ENCODE assay signal across 1 cellular context in the genomic region with DNA sequence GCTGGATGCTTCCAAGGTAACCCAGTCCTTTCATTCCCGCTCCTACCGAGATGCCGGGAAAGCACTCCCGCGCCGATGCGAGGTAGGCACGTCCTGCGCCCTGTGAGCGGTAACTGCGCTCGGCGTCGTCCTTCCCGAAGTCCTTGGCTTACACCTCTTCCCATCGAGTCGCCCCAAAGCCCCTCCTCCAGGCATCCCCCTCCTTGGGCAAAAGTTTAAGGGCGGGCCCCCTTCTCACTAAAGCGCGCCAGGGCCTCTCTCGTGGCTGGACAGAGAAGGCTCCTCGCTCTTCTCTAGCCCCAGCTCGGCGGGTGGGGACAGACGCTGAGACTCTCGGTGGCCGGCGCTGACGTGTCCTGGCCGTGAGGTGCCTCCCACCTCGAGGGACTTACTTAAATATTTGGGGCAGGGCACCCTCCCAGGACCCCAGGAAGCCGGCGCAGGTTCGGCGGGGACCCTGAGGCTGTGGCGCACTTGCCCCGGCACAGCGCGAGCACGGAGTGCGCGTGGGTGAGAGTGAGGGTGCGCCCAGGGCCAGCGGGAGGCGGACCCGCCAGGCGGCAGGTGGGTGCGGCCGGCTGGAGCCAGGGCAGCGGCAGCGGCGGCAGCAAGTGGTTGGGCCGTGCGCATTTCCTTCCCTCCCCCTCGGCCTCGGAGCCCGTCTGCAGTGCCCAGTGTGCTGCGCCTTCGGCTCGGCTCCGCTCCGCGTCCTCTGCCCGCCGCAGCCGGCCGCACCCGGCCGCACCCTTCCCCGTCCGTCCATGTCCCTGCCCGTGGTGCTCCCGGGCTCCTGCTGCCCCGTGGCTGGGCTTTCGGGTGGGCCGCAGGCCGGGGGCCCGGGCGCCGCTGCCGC.
TF ChIP-seq lines count a peak whose summit lies in the region.

A gene with protein sequence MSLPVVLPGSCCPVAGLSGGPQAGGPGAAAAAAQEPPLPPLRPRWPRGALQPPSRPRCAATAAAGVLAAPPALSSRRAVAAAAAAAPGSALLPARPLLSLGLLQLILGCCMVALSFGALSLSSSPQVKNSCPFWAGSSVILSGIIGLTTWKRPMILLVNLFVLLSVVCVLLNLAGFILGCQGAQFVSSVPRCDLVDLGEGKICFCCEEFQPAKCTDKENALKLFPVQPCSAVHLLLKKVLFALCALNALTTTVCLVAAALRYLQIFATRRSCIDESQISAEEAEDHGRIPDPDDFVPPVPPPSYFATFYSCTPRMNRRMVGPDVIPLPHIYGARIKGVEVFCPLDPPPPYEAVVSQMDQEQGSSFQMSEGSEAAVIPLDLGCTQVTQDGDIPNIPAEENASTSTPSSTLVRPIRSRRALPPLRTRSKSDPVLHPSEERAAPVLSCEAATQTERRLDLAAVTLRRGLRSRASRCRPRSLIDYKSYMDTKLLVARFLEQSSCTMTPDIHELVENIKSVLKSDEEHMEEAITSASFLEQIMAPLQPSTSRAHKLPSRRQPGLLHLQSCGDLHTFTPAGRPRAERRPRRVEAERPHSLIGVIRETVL (plus strand): TSS at position 667 of the 853 bp plus-strand sequence. CDS start 95 bp downstream, at position 762.

TF ChIP-seq in WTC11, 78 proteins besides CTCF, POLR2A, EP300 and RAD21 (continued from another document and continues in another):
- TF ChIP-seq, protein P1, sequence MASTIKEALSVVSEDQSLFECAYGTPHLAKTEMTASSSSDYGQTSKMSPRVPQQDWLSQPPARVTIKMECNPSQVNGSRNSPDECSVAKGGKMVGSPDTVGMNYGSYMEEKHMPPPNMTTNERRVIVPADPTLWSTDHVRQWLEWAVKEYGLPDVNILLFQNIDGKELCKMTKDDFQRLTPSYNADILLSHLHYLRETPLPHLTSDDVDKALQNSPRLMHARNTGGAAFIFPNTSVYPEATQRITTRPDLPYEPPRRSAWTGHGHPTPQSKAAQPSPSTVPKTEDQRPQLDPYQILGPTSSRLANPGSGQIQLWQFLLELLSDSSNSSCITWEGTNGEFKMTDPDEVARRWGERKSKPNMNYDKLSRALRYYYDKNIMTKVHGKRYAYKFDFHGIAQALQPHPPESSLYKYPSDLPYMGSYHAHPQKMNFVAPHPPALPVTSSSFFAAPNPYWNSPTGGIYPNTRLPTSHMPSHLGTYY (CRISPR knock-in tag; IDR thresholded peaks at IDR 0.05), result 0 out of 2 replicates have a peak, but pooled peaks have one; percentile 38
- TF ChIP-seq FOXP1 (CRISPR knock-in tag; IDR thresholded peaks at IDR 0.05; ENCODE audit: borderline replicate concordance) (peak; percentile 45; the same call in 1 of the 2 replicates), TCF7 (CRISPR knock-in tag; IDR thresholded peaks at IDR 0.05; ENCODE audit: low read depth) (0 out of 2 replicates have a peak, but pooled peaks have one; percentile 52), SMAD4 (CRISPR knock-in tag; IDR thresholded peaks at IDR 0.05) (no peak), SMAD3 (CRISPR knock-in tag; IDR thresholded peaks at IDR 0.05; ENCODE audit: borderline replicate concordance) (peak; percentile 73; the same call in 1 of the 2 replicates), TEAD1 (CRISPR knock-in tag; IDR thresholded peaks at IDR 0.05) (peak; percentile 86), IRF2 (CRISPR knock-in tag; IDR thresholded peaks at IDR 0.05; ENCODE audit: borderline replicate concordance, low read depth) (no peak), CREM (CRISPR knock-in tag; IDR thresholded peaks at IDR 0.05) (peak; percentile 60; the same call in 1 of the 2 replicates), ZNF219 (CRISPR knock-in tag; IDR thresholded peaks at IDR 0.05; ENCODE audit: borderline replicate concordance) (no peak), JUN (CRISPR knock-in tag; IDR thresholded peaks at IDR 0.05) (0 out of 2 replicates have a peak, but pooled peaks have one; percentile 54), FOXJ3 (CRISPR knock-in tag; IDR thresholded peaks at IDR 0.05; ENCODE audit: borderline replicate concordance) (no peak), ZNF138 (CRISPR knock-in tag; conservative IDR thresholded peaks at IDR 0.05) (peak; percentile 17; the same call in 1 of the 2 replicates), KAT7 (CRISPR knock-in tag; IDR thresholded peaks at IDR 0.05; ENCODE audit: borderline replicate concordance) (0 out of 2 replicates have a peak, but pooled peaks have one; percentile 15), MXD4 (CRISPR knock-in tag; IDR thresholded peaks at IDR 0.05; ENCODE audit: borderline replicate concordance) (no peak), ZBTB21 (CRISPR knock-in tag; IDR thresholded peaks at IDR 0.05; ENCODE audit: borderline replicate concordance) (0 out of 2 replicates have a peak, but pooled peaks have one; percentile 15)
- TF ChIP-seq, protein P2, sequence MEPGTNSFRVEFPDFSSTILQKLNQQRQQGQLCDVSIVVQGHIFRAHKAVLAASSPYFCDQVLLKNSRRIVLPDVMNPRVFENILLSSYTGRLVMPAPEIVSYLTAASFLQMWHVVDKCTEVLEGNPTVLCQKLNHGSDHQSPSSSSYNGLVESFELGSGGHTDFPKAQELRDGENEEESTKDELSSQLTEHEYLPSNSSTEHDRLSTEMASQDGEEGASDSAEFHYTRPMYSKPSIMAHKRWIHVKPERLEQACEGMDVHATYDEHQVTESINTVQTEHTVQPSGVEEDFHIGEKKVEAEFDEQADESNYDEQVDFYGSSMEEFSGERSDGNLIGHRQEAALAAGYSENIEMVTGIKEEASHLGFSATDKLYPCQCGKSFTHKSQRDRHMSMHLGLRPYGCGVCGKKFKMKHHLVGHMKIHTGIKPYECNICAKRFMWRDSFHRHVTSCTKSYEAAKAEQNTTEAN (CRISPR knock-in tag; IDR thresholded peaks at IDR 0.05), result peak; percentile 88
- TF ChIP-seq, protein P3, sequence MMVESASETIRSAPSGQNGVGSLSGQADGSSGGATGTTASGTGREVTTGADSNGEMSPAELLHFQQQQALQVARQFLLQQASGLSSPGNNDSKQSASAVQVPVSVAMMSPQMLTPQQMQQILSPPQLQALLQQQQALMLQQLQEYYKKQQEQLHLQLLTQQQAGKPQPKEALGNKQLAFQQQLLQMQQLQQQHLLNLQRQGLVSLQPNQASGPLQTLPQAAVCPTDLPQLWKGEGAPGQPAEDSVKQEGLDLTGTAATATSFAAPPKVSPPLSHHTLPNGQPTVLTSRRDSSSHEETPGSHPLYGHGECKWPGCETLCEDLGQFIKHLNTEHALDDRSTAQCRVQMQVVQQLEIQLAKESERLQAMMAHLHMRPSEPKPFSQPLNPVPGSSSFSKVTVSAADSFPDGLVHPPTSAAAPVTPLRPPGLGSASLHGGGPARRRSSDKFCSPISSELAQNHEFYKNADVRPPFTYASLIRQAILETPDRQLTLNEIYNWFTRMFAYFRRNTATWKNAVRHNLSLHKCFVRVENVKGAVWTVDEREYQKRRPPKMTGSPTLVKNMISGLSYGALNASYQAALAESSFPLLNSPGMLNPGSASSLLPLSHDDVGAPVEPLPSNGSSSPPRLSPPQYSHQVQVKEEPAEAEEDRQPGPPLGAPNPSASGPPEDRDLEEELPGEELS (CRISPR knock-in tag; IDR thresholded peaks at IDR 0.05), result peak; percentile 25; the same call in 1 of the 2 replicates
- TF ChIP-seq, protein P4, sequence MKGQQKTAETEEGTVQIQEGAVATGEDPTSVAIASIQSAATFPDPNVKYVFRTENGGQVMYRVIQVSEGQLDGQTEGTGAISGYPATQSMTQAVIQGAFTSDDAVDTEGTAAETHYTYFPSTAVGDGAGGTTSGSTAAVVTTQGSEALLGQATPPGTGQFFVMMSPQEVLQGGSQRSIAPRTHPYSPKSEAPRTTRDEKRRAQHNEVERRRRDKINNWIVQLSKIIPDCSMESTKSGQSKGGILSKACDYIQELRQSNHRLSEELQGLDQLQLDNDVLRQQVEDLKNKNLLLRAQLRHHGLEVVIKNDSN (CRISPR knock-in tag; IDR thresholded peaks at IDR 0.05), result peak; percentile 45
- TF ChIP-seq, protein P5, sequence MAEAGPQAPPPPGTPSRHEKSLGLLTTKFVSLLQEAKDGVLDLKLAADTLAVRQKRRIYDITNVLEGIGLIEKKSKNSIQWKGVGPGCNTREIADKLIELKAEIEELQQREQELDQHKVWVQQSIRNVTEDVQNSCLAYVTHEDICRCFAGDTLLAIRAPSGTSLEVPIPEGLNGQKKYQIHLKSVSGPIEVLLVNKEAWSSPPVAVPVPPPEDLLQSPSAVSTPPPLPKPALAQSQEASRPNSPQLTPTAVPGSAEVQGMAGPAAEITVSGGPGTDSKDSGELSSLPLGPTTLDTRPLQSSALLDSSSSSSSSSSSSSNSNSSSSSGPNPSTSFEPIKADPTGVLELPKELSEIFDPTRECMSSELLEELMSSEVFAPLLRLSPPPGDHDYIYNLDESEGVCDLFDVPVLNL (CRISPR knock-in tag; IDR thresholded peaks at IDR 0.05; ENCODE audit: borderline replicate concordance, low read depth), result no peak
- TF ChIP-seq, protein P6, sequence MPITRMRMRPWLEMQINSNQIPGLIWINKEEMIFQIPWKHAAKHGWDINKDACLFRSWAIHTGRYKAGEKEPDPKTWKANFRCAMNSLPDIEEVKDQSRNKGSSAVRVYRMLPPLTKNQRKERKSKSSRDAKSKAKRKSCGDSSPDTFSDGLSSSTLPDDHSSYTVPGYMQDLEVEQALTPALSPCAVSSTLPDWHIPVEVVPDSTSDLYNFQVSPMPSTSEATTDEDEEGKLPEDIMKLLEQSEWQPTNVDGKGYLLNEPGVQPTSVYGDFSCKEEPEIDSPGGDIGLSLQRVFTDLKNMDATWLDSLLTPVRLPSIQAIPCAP (CRISPR knock-in tag; IDR thresholded peaks at IDR 0.05), result 0 out of 2 replicates have a peak, but pooled peaks have one; percentile 31
- TF ChIP-seq, protein P7, sequence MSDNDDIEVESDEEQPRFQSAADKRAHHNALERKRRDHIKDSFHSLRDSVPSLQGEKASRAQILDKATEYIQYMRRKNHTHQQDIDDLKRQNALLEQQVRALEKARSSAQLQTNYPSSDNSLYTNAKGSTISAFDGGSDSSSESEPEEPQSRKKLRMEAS (CRISPR knock-in tag; IDR thresholded peaks at IDR 0.05), result peak; percentile 90
- TF ChIP-seq, protein P8, sequence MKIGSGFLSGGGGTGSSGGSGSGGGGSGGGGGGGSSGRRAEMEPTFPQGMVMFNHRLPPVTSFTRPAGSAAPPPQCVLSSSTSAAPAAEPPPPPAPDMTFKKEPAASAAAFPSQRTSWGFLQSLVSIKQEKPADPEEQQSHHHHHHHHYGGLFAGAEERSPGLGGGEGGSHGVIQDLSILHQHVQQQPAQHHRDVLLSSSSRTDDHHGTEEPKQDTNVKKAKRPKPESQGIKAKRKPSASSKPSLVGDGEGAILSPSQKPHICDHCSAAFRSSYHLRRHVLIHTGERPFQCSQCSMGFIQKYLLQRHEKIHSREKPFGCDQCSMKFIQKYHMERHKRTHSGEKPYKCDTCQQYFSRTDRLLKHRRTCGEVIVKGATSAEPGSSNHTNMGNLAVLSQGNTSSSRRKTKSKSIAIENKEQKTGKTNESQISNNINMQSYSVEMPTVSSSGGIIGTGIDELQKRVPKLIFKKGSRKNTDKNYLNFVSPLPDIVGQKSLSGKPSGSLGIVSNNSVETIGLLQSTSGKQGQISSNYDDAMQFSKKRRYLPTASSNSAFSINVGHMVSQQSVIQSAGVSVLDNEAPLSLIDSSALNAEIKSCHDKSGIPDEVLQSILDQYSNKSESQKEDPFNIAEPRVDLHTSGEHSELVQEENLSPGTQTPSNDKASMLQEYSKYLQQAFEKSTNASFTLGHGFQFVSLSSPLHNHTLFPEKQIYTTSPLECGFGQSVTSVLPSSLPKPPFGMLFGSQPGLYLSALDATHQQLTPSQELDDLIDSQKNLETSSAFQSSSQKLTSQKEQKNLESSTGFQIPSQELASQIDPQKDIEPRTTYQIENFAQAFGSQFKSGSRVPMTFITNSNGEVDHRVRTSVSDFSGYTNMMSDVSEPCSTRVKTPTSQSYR (CRISPR knock-in tag; IDR thresholded peaks at IDR 0.05), result peak; percentile 60; the same call in 1 of the 2 replicates
- TF ChIP-seq, protein P9, sequence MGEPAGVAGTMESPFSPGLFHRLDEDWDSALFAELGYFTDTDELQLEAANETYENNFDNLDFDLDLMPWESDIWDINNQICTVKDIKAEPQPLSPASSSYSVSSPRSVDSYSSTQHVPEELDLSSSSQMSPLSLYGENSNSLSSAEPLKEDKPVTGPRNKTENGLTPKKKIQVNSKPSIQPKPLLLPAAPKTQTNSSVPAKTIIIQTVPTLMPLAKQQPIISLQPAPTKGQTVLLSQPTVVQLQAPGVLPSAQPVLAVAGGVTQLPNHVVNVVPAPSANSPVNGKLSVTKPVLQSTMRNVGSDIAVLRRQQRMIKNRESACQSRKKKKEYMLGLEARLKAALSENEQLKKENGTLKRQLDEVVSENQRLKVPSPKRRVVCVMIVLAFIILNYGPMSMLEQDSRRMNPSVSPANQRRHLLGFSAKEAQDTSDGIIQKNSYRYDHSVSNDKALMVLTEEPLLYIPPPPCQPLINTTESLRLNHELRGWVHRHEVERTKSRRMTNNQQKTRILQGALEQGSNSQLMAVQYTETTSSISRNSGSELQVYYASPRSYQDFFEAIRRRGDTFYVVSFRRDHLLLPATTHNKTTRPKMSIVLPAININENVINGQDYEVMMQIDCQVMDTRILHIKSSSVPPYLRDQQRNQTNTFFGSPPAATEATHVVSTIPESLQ (CRISPR knock-in tag; IDR thresholded peaks at IDR 0.05), result no peak; the same call in 1 of the 2 replicates
- TF ChIP-seq, protein P10, sequence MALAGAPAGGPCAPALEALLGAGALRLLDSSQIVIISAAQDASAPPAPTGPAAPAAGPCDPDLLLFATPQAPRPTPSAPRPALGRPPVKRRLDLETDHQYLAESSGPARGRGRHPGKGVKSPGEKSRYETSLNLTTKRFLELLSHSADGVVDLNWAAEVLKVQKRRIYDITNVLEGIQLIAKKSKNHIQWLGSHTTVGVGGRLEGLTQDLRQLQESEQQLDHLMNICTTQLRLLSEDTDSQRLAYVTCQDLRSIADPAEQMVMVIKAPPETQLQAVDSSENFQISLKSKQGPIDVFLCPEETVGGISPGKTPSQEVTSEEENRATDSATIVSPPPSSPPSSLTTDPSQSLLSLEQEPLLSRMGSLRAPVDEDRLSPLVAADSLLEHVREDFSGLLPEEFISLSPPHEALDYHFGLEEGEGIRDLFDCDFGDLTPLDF (CRISPR knock-in tag; IDR thresholded peaks at IDR 0.05), result peak; percentile 79; the same call in 1 of the 2 replicates
- TF ChIP-seq, protein P11, sequence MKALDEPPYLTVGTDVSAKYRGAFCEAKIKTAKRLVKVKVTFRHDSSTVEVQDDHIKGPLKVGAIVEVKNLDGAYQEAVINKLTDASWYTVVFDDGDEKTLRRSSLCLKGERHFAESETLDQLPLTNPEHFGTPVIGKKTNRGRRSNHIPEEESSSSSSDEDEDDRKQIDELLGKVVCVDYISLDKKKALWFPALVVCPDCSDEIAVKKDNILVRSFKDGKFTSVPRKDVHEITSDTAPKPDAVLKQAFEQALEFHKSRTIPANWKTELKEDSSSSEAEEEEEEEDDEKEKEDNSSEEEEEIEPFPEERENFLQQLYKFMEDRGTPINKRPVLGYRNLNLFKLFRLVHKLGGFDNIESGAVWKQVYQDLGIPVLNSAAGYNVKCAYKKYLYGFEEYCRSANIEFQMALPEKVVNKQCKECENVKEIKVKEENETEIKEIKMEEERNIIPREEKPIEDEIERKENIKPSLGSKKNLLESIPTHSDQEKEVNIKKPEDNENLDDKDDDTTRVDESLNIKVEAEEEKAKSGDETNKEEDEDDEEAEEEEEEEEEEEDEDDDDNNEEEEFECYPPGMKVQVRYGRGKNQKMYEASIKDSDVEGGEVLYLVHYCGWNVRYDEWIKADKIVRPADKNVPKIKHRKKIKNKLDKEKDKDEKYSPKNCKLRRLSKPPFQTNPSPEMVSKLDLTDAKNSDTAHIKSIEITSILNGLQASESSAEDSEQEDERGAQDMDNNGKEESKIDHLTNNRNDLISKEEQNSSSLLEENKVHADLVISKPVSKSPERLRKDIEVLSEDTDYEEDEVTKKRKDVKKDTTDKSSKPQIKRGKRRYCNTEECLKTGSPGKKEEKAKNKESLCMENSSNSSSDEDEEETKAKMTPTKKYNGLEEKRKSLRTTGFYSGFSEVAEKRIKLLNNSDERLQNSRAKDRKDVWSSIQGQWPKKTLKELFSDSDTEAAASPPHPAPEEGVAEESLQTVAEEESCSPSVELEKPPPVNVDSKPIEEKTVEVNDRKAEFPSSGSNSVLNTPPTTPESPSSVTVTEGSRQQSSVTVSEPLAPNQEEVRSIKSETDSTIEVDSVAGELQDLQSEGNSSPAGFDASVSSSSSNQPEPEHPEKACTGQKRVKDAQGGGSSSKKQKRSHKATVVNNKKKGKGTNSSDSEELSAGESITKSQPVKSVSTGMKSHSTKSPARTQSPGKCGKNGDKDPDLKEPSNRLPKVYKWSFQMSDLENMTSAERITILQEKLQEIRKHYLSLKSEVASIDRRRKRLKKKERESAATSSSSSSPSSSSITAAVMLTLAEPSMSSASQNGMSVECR (CRISPR knock-in tag; IDR thresholded peaks at IDR 0.05; ENCODE audit: borderline replicate concordance), result peak; percentile 54; the same call in 1 of the 2 replicates
